Comparison of ENCODE assay signal across 9 cellular contexts in genomic region chr3:30354972-30355371, GRCh38.
DNase-seq lines count a peak whose midpoint lies in the region; ATAC-seq and TF ChIP-seq lines count a peak whose summit lies in the region.
"Had no signal": no experiment of that assay in that cellular context is flagged by ENCODE, and none has a peak within 500 bp of the region (broad histone marks: within the 10 kb centered on the region; RNA-seq: fewer than 3 reads in every experiment).

No MANE protein-coding gene starts in this region.

- WGBS in tibial nerve, 2 donors = 54 to 63% methylated on average over 7 of the region's 7 CpGs

- POLR2A ChIA-PET in activated naive CD8-positive, alpha-beta T cell treated with anti-CD3 and anti-CD28 coated beads, Interleukin-2, amount 10 ng/mL, durations not matched to agents 7 days and 5 days (lab: Charles Lee) = interaction anchor here (2.1 kb wide), 1 partner anchor 253 kb away, joined by 7 read pairs; no protein-coding TSS in a partner anchor

- no peaks in the 10 kb centered on the region for H3K27me3 ChIP-seq in tibial nerve

- no peak for TF ChIP-seq CTCF in tibial nerve (IDR thresholded peaks at IDR 0.05)

- H3K4me3 ChIP-seq in tibial nerve = no peak overlapping the region

- no peaks in the 10 kb centered on the region for H3K36me3 ChIP-seq in tibial nerve

- peaks cover 0 to 32% (median 15%) of the 10 kb centered on the region in 4 donors for H3K4me1 ChIP-seq in tibial nerve

- H3K27ac ChIP-seq in epithelial cell of prostate = peak overlapping the region; percentile 52
- peak overlapping the region in 3 of 4 donors; percentile 13 to 65 (median 45) for H3K27ac ChIP-seq in tibial nerve

- no peak for DNase-seq in activated naive CD8-positive, alpha-beta T cell treated with anti-CD3 and anti-CD28 coated beads, Interleukin-2, amount 10 ng/mL, durations not matched to agents 7 days and 5 days
- no peak for DNase-seq in activated naive CD8-positive, alpha-beta T cell treated with anti-CD3 and anti-CD28 coated beads for 36 hours
- DNase-seq in NCI-H2227 (lab: John Stamatoyannopoulos, UW; ENCODE audit: unreplicated experiment) (peak; percentile 59), epithelial cell of prostate (ENCODE audit: low read depth, low spot score) (no peak), tibial nerve (ENCODE audit: low spot score in 2 of 2) (no peak), retina (no peak)
- DNase-seq: activated naive CD4-positive, alpha-beta T cell had no signal

- H3K4me1 Mint-ChIP-seq in activated naive CD8-positive, alpha-beta T cell treated with anti-CD3 and anti-CD28 coated beads, Interleukin-2, amount 10 ng/mL, durations not matched to agents 7 days and 5 days = peaks cover 50% of the 10 kb centered on the region
- peaks cover 61% of the 10 kb centered on the region for H3K4me1 Mint-ChIP-seq in activated naive CD8-positive, alpha-beta T cell treated with anti-CD3 and anti-CD28 coated beads for 36 hours

- peak overlapping the region; percentile 72 for H3K4me3 Mint-ChIP-seq in activated naive CD8-positive, alpha-beta T cell treated with anti-CD3 and anti-CD28 coated beads, Interleukin-2, amount 10 ng/mL, durations not matched to agents 7 days and 5 days
- H3K4me3 Mint-ChIP-seq in activated naive CD8-positive, alpha-beta T cell treated with anti-CD3 and anti-CD28 coated beads for 36 hours = no peak overlapping the region

- TF ChIP-seq EP300 in tibial nerve (IDR thresholded peaks at IDR 0.05) = no peak

- H3K27me3 Mint-ChIP-seq in activated naive CD8-positive, alpha-beta T cell treated with anti-CD3 and anti-CD28 coated beads, Interleukin-2, amount 10 ng/mL, durations not matched to agents 7 days and 5 days = peaks cover 8% of the 10 kb centered on the region
- no peaks in the 10 kb centered on the region for H3K27me3 Mint-ChIP-seq in activated naive CD8-positive, alpha-beta T cell treated with anti-CD3 and anti-CD28 coated beads for 36 hours

- no peak for TF ChIP-seq POLR2A in tibial nerve (IDR thresholded peaks at IDR 0.05)

- H3K36me3 Mint-ChIP-seq in activated naive CD8-positive, alpha-beta T cell treated with anti-CD3 and anti-CD28 coated beads, Interleukin-2, amount 10 ng/mL, durations not matched to agents 7 days and 5 days = peaks cover 10% of the 10 kb centered on the region
- H3K36me3 Mint-ChIP-seq in activated naive CD8-positive, alpha-beta T cell treated with anti-CD3 and anti-CD28 coated beads for 36 hours = no peaks in the 10 kb centered on the region

- no peak for ATAC-seq in activated naive CD8-positive, alpha-beta T cell treated with anti-CD3 and anti-CD28 coated beads, Interleukin-2, amount 10 ng/mL, durations not matched to agents 7 days and 5 days (ENCODE audit: low read depth)
- ATAC-seq in HG03565 (IDR thresholded peaks at IDR 0.05; ENCODE audit: unreplicated experiment) = no peak
- no peak for ATAC-seq in HG02798 (IDR thresholded peaks at IDR 0.05; ENCODE audit: poor library complexity, unreplicated experiment)

- peaks cover 2% of the 10 kb centered on the region for H3K9me3 Mint-ChIP-seq in activated naive CD8-positive, alpha-beta T cell treated with anti-CD3 and anti-CD28 coated beads, Interleukin-2, amount 10 ng/mL, durations not matched to agents 7 days and 5 days
- H3K9me3 Mint-ChIP-seq in activated naive CD8-positive, alpha-beta T cell treated with anti-CD3 and anti-CD28 coated beads for 36 hours = no peaks in the 10 kb centered on the region

- H3K9me3 ChIP-seq in tibial nerve = no peaks in the 10 kb centered on the region

- H3K27ac Mint-ChIP-seq in activated naive CD8-positive, alpha-beta T cell treated with anti-CD3 and anti-CD28 coated beads, Interleukin-2, amount 10 ng/mL, durations not matched to agents 7 days and 5 days = peak overlapping the region; percentile 64
- H3K27ac Mint-ChIP-seq in activated naive CD8-positive, alpha-beta T cell treated with anti-CD3 and anti-CD28 coated beads for 36 hours = no peak overlapping the region
